8 cellular contexts compared by ENCODE assay signal in the genomic region with DNA sequence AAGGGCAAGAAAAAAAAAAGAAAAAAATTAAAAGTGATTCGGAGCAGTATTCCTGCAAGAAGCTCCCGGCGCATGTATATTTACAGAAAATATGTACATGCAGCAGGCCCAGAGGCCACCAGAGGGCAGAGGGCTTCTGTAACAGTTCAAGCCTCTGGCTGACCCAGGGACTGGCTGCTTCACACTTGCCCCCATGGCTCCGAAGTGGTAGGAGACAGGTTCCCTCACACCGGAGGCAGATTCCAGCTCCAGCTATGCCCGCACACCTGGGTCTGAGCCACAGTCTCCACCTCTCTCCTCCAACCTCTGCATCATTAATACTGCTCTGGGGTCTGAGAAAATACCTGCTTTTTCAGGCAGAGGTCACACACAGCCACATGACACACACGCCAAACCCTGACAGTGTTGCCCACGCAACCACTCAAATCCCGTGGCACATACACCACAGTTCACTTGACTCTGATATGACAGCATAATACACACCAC. TPM values are rescaled to one million over a fixed set of nuclear protein-coding genes. Genes with fewer than 3 reads are reported as not detected.
DNase-seq lines count a peak whose midpoint lies in the region; ATAC-seq and TF ChIP-seq lines count a peak whose summit lies in the region.

No MANE protein-coding gene starts in this region.

- H3K4me1 Mint-ChIP-seq in progenitor cell of endocrine pancreas (ENCODE audit: low read depth) = peaks cover 7% of the 10 kb centered on the region

- no peak overlapping the region for H3K4me3 ChIP-seq in fibroblast of villous mesenchyme (ENCODE audit: low read depth, low read length)
- no peak overlapping the region for H3K4me3 ChIP-seq in coronary artery

- no peaks in the 10 kb centered on the region for H3K36me3 Mint-ChIP-seq in progenitor cell of endocrine pancreas (ENCODE audit: insufficient read depth)

- no peak overlapping the region for H3K27ac ChIP-seq in coronary artery

- peaks cover 5% of the 10 kb centered on the region for H3K27me3 Mint-ChIP-seq in progenitor cell of endocrine pancreas

- no peak overlapping the region for H3K4me3 Mint-ChIP-seq in progenitor cell of endocrine pancreas (ENCODE audit: low read depth)

- H3K27ac Mint-ChIP-seq in progenitor cell of endocrine pancreas = peak overlapping the region; percentile 86

- DNase-seq in NK-92 treated with Interleukin-12 subunit alpha and Interleukin-12 subunit beta, amount 100 ng/mL, for 24 hours (lab: John Stamatoyannopoulos, UW) = peak; percentile 31
- DNase-seq in NK-92 (lab: John Stamatoyannopoulos, UW; ENCODE audit: unreplicated experiment) (no peak), NCI-H69 (lab: John Stamatoyannopoulos, UW) (peak; percentile 15), fibroblast of villous mesenchyme (ENCODE audit: low read depth) (peak; percentile 67), progenitor cell of endocrine pancreas (ENCODE audit: low spot score, unreplicated experiment) (peak; percentile 41), coronary artery (ENCODE audit: low spot score) (no peak)
- DNase-seq in activated T-cell treated with anti-CD3 and anti-CD28 coated beads, Interleukin-2, amount 50 U/mL, for 1 hour = peak; percentile 52

- H3K9me3 Mint-ChIP-seq in progenitor cell of endocrine pancreas (ENCODE audit: low read depth) = no peaks in the 10 kb centered on the region

- TF ChIP-seq CTCF in fibroblast of villous mesenchyme (IDR thresholded peaks at IDR 0.05; ENCODE audit: insufficient read depth, low read depth, low read length) (peak; percentile 68), progenitor cell of endocrine pancreas (IDR thresholded peaks at IDR 0.05; ENCODE audit: unreplicated experiment) (peak; percentile 78), coronary artery (IDR thresholded peaks at IDR 0.05) (no peak)

- no peak for ATAC-seq in HG02885 (IDR thresholded peaks at IDR 0.05; ENCODE audit: poor library complexity, unreplicated experiment)

RNA-seq across cellular contexts. Expression of a gene that starts 2.2 kb away (rescaled TPM):
- total RNA-seq in fibroblast of villous mesenchyme = under 0.01 TPM in 1 of 2 replicates, not detected in the other
- total RNA-seq in progenitor cell of endocrine pancreas = 0.20 TPM in 1 of 2 replicates, not detected in the other

RNA-seq across cellular contexts. Expression of a gene that starts 17.4 kb away (rescaled TPM):
- total RNA-seq in fibroblast of villous mesenchyme (0.32 and 2.6 TPM in 2 replicates), progenitor cell of endocrine pancreas (1.9 and 2.4 TPM in 2 replicates)

RNA-seq across cellular contexts. Expression of a gene that starts 26.2 kb away (rescaled TPM):
- total RNA-seq in fibroblast of villous mesenchyme (52.5 and 62.2 TPM in 2 replicates), progenitor cell of endocrine pancreas (79.9 and 88.7 TPM in 2 replicates)

RNA-seq across cellular contexts. Expression of a gene that starts 26.2 kb away (rescaled TPM):
- 1.9 and 2.2 TPM in 2 replicates for total RNA-seq in fibroblast of villous mesenchyme
- 14.7 and 16.7 TPM in 2 replicates for total RNA-seq in progenitor cell of endocrine pancreas

RNA-seq across cellular contexts. Expression of a gene that starts 33.2 kb away (rescaled TPM):
- total RNA-seq in fibroblast of villous mesenchyme = 1.6 and 18.6 TPM in 2 replicates
- total RNA-seq in progenitor cell of endocrine pancreas = 52.0 and 54.7 TPM in 2 replicates

Comparison
In these comparisons a context has a peak if more than half of its experiments do, and no peak if none do; other contexts are left out.
1. DNase-seq: peak in NK-92 treated with Interleukin-12 subunit alpha and Interleukin-12 subunit beta, amount 100 ng/mL, for 24 hours (single experiment), NCI-H69 (single experiment), activated T-cell treated with anti-CD3 and anti-CD28 coated beads, Interleukin-2, amount 50 U/mL, for 1 hour (single experiment), fibroblast of villous mesenchyme (single experiment) and progenitor cell of endocrine pancreas (single experiment); none in NK-92 (single experiment) and coronary artery (single experiment).